8 cellular contexts compared by ENCODE assay signal in genomic region chr12:70241845-70242244, GRCh38. TPM values are rescaled to one million over a fixed set of nuclear protein-coding genes. Genes with fewer than 3 reads are reported as not detected.
DNase-seq lines count a peak whose midpoint lies in the region; ATAC-seq and TF ChIP-seq lines count a peak whose summit lies in the region.

No MANE protein-coding gene starts in this region.

- no peaks in the 10 kb centered on the region for H3K9me3 Mint-ChIP-seq in activated naive CD4-positive, alpha-beta T cell treated with anti-CD3 and anti-CD28 coated beads, Interleukin-2, amount 50 U/mL, for 24 hours
- H3K9me3 Mint-ChIP-seq in activated naive CD4-positive, alpha-beta T cell treated with anti-CD3 and anti-CD28 coated beads, Interleukin-2, amount 50 U/mL, for 72 hours, result no peaks in the 10 kb centered on the region

- peak overlapping the region; percentile 98 for H3K4me3 Mint-ChIP-seq in activated naive CD4-positive, alpha-beta T cell treated with anti-CD3 and anti-CD28 coated beads, Interleukin-2, amount 50 U/mL, for 24 hours

- H3K27ac ChIP-seq in thoracic aorta, result no peak overlapping the region

- peak overlapping the region; percentile 100 for H3K27ac Mint-ChIP-seq in activated naive CD4-positive, alpha-beta T cell treated with anti-CD3 and anti-CD28 coated beads, Interleukin-2, amount 50 U/mL, for 24 hours
- H3K27ac Mint-ChIP-seq in activated naive CD4-positive, alpha-beta T cell treated with anti-CD3 and anti-CD28 coated beads, Interleukin-2, amount 50 U/mL, for 72 hours, result peak overlapping the region; percentile 100

- no peak for TF ChIP-seq CTCF in thoracic aorta (IDR thresholded peaks at IDR 0.05)

- ATAC-seq in activated naive CD4-positive, alpha-beta T cell treated with anti-CD3 and anti-CD28 coated beads, Interleukin-2, amount 50 U/mL, for 72 hours, result no peak
- ATAC-seq in thoracic aorta (ENCODE audit: insufficient number of reproducible peaks, low FRiP score, low read depth), result no peak
- ATAC-seq in GM21619 (IDR thresholded peaks at IDR 0.05; ENCODE audit: unreplicated experiment), result no peak
- no peak for ATAC-seq in GM19397 (IDR thresholded peaks at IDR 0.05; ENCODE audit: unreplicated experiment)

- H3K4me3 ChIP-seq in iPS-18c (ENCODE audit: insufficient read depth, low read depth, low read length) (0 out of 2 replicates have a peak overlapping the region, but pooled peaks have one; percentile 95), thoracic aorta (peak overlapping the region; percentile 93)

- H3K27me3 ChIP-seq in thoracic aorta (replicated peaks; ENCODE audit: insufficient read depth), result no peaks in the 10 kb centered on the region

- DNase-seq in activated naive CD4-positive, alpha-beta T cell (lab: John Stamatoyannopoulos, UW), result no peak
- DNase-seq in activated naive CD4-positive, alpha-beta T cell treated with anti-CD3 and anti-CD28 coated beads, Interleukin-2, amount 50 U/mL, for 72 hours (ENCODE audit: low spot score in 2 of 2), result no peak
- DNase-seq in thoracic aorta (ENCODE audit: low spot score), result no peak
- no peak for DNase-seq in NCI-H2029 (lab: John Stamatoyannopoulos, UW)

- H3K4me1 Mint-ChIP-seq in activated naive CD4-positive, alpha-beta T cell treated with anti-CD3 and anti-CD28 coated beads, Interleukin-2, amount 50 U/mL, for 24 hours, result peaks cover 59% of the 10 kb centered on the region

- peaks cover 21 to 38% of the 10 kb centered on the region in 2 donors for H3K4me1 ChIP-seq in thoracic aorta (ENCODE audit: control insufficient read depth in 1 of 2, low read depth in 2 of 2)

- H3K36me3 Mint-ChIP-seq in activated naive CD4-positive, alpha-beta T cell treated with anti-CD3 and anti-CD28 coated beads, Interleukin-2, amount 50 U/mL, for 24 hours, result peaks cover 30% of the 10 kb centered on the region
- H3K36me3 Mint-ChIP-seq in activated naive CD4-positive, alpha-beta T cell treated with anti-CD3 and anti-CD28 coated beads, Interleukin-2, amount 50 U/mL, for 72 hours, result peaks cover 31 to 44% of the 10 kb centered on the region in 2 donors

- peaks cover 3% of the 10 kb centered on the region for H3K9me3 ChIP-seq in iPS-18c (ENCODE audit: control insufficient read depth, insufficient read depth, low read length)
- H3K9me3 ChIP-seq in thoracic aorta, result no peaks in the 10 kb centered on the region

- no peaks in the 10 kb centered on the region for H3K36me3 ChIP-seq in thoracic aorta

- H3K27me3 Mint-ChIP-seq in activated naive CD4-positive, alpha-beta T cell treated with anti-CD3 and anti-CD28 coated beads, Interleukin-2, amount 50 U/mL, for 24 hours, result no peaks in the 10 kb centered on the region

RNA-seq across cellular contexts. Expression of gene CNOT2, which starts 1.4 kb away (rescaled TPM):
- 10 to 100 TPM; 67.2 to 81.6 TPM for total RNA-seq in activated naive CD4-positive, alpha-beta T cell treated with anti-CD3 and anti-CD28 coated beads, Interleukin-2, amount 50 U/mL, for 72 hours
- 100 to 1,000 TPM in 1 of 2 donors, 10 to 100 TPM in 1; 94.8 to 111 TPM for total RNA-seq in thoracic aorta
